In the genomic region with DNA sequence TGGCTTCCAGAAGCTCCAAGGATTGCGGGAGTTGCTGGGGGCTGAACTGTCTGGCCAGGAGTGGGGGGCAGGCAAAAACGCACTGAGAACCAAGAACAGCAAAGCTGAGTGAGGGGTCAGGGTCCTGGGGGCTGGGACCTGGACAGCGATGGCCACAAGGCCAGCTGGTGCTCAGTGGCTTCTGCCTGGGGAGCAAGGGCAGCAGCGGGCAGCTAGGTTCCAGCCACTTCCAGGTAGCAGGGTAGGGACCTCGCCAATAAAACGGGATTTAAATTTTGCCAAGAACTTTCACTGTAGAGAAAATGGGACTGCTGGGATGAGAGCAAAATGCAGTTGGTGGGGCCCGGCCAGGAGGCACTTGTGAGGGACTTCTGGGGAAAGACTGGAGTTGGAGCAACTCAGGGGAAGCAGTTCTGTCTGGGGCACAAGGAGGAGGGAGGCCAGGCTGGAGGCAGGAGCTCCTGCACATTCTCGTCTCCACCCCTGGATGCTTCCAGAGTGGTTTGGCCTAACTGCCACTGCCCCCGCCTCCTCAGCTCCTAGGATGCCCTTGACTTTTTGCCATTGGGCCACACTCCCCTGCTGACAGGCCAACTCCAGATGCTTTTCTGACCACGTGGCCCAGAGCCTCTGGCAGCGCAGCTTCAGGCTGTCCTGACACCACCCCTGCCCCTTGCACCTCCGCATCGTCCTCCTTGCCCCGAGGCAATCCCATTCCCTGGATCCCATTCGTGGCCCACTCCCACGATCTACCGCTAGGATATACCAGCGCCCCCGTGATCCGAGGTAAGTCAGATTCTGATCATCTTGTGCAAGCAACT, we compare ENCODE assay signal across 18 cellular contexts. TPM values are rescaled to one million over a fixed set of nuclear protein-coding genes. Genes with fewer than 3 reads are reported as not detected.
DNase-seq lines count a peak whose midpoint lies in the region; ATAC-seq, FAIRE-seq and TF ChIP-seq lines count a peak whose summit lies in the region.
"Had no signal": no experiment of that assay in that cellular context is flagged by ENCODE, and none has a peak within 500 bp of the region (broad histone marks: within the 10 kb centered on the region; RNA-seq: fewer than 3 reads in every experiment).

No MANE protein-coding gene starts in this region.

- no peak overlapping the region for H3K4me2 ChIP-seq in A549

- H3K36me3 Mint-ChIP-seq in endodermal cell (ENCODE audit: low read depth): peaks cover 17% of the 10 kb centered on the region

- H3K27me3 Mint-ChIP-seq in endodermal cell (ENCODE audit: insufficient read depth): no peaks in the 10 kb centered on the region
- H3K27me3 Mint-ChIP-seq: activated CD4-positive, alpha-beta T cell treated with anti-CD3 and anti-CD28 coated beads for 36 hours had no signal

- no peak overlapping the region for H3K4me3 Mint-ChIP-seq in endodermal cell
- H3K4me3 Mint-ChIP-seq: activated CD4-positive, alpha-beta T cell treated with anti-CD3 and anti-CD28 coated beads for 36 hours; activated naive CD4-positive, alpha-beta T cell treated with anti-CD3 and anti-CD28 coated beads for 36 hours had no signal

- CTCF ChIA-PET in A549 (lab: Yijun Ruan, JAX): interaction anchor here (1.3 kb wide), 1 partner anchor 29 kb away, joined by 4 read pairs; no protein-coding TSS in a partner anchor

- DNase-seq in A549 (ENCODE audit: low read depth in 1 of 2, low spot score in 1 of 2) (no peak), GM12892 (ENCODE audit: insufficient read length) (no peak), endodermal cell (peak; percentile 60), mesenteric fat pad (ENCODE audit: low spot score) (peak; percentile 79), NCI-H510A treated with DMSO at 0.1 percent for 48 hours (lab: John Stamatoyannopoulos, UW) (no peak), COR-L47 (lab: John Stamatoyannopoulos, UW) (no peak), left lobe of liver (ENCODE audit: low spot score) (no peak)
- no peak for DNase-seq in stimulated activated CD4-positive, alpha-beta T cell treated with anti-CD3 and anti-CD28 coated beads, Interleukin-4, amount 100 ng/mL, for 24 hours
- DNase-seq: activated CD4-positive, alpha-beta T cell treated with anti-CD3 and anti-CD28 coated beads for 36 hours; activated naive CD4-positive, alpha-beta T cell treated with anti-CD3 and anti-CD28 coated beads for 36 hours; body of pancreas; dermis blood vessel endothelial cell; MM.1S; NCI-H2029 treated with DMSO at 0.1 percent for 48 hours; NCI-H748 treated with DMSO at 0.1 percent for 48 hours; stimulated activated CD4-positive, alpha-beta T cell treated with anti-CD3 and anti-CD28 coated beads, Interleukin-12 subunit alpha, Interleukin-12 subunit beta, amount 100 ng/mL, for 4 hours; stomach had no signal

- TF ChIP-seq CTCF in A549 (IDR thresholded peaks at IDR 0.05): no peak
- TF ChIP-seq CTCF in endodermal cell (conservative IDR thresholded peaks at IDR 0.05): no peak

- WGBS in A549 (ENCODE audit: missing lambda C conversion rate): 88% methylated on average over 20 of the region's 20 CpGs
- 91 to 92% methylated on average over 8 to 20 of the region's 20 CpGs for WGBS in endodermal cell (ENCODE audit: insufficient coverage in 1 of 2, insufficient read length in 1 of 2), 2 experiments

- H3K27me3 ChIP-seq in endodermal cell (ENCODE audit: control insufficient read depth, insufficient read depth, low read length, poor library complexity, severe bottlenecking): no peaks in the 10 kb centered on the region
- H3K27me3 ChIP-seq: body of pancreas, stomach had no signal

- H3K36me3 ChIP-seq in endodermal cell (ENCODE audit: control insufficient read depth, insufficient read depth, low read length): peaks cover 4% of the 10 kb centered on the region

- H3K4me1 Mint-ChIP-seq in endodermal cell: no peaks in the 10 kb centered on the region
- H3K4me1 Mint-ChIP-seq: activated CD4-positive, alpha-beta T cell treated with anti-CD3 and anti-CD28 coated beads for 36 hours had no signal

- H3K27ac ChIP-seq in A549 (no peak overlapping the region), endodermal cell (ENCODE audit: low read depth, low read length) (no peak overlapping the region)
- H3K27ac ChIP-seq: body of pancreas, stomach had no signal

- FAIRE-seq in A549 (lab: Jason Lieb, UNC) (no peak), GM12892 (lab: Jason Lieb, UNC) (no peak)

- no peak overlapping the region for H3K9ac ChIP-seq in endodermal cell (ENCODE audit: extremely low read depth, low read length, poor library complexity, severe bottlenecking)

- H3K4me1 ChIP-seq in A549 (peaks cover 2% of the 10 kb centered on the region; the same call in 2 of the 3 replicates), endodermal cell (ENCODE audit: control insufficient read depth, insufficient read depth, low read length) (no peaks in the 10 kb centered on the region)

- ATAC-seq in A549 (peak; percentile 16 to 19; a peak in 3 of 6 replicates), left lobe of liver (no peak)
- ATAC-seq: activated CD4-positive, alpha-beta T cell treated with anti-CD3 and anti-CD28 coated beads for 36 hours; body of pancreas; esophagus mucosa had no signal

- TF ChIP-seq EP300 in A549 (IDR thresholded peaks at IDR 0.05): no peak

- H3K27ac Mint-ChIP-seq in endodermal cell: no peak overlapping the region
- H3K27ac Mint-ChIP-seq: activated CD4-positive, alpha-beta T cell treated with anti-CD3 and anti-CD28 coated beads for 36 hours; activated naive CD4-positive, alpha-beta T cell treated with anti-CD3 and anti-CD28 coated beads for 36 hours had no signal

- TF ChIP-seq POLR2A in A549 (IDR thresholded peaks at IDR 0.05; ENCODE audit: low read length): no peak
- TF ChIP-seq POLR2A in GM12892 (IDR thresholded peaks at IDR 0.05; ENCODE audit: low read depth, low read length): peak; percentile 56; the same call in 1 of the 2 replicates

- TF ChIP-seq RAD21 in A549 (conservative IDR thresholded peaks at IDR 0.05 in 1 of 2, IDR thresholded peaks at IDR 0.05 in 1 of 2): no peak

- POLR2A ChIA-PET in A549 (lab: Yijun Ruan, JAX): no interaction called here

- no peaks in the 10 kb centered on the region for H3K9me3 Mint-ChIP-seq in endodermal cell
- H3K9me3 Mint-ChIP-seq: activated naive CD4-positive, alpha-beta T cell treated with anti-CD3 and anti-CD28 coated beads for 36 hours had no signal

- no peaks in the 10 kb centered on the region for H3K9me3 ChIP-seq in A549
- H3K9me3 ChIP-seq in endodermal cell (ENCODE audit: control insufficient read depth, low read length): no peaks in the 10 kb centered on the region
- H3K9me3 ChIP-seq: body of pancreas, stomach had no signal

- H3K4me3 ChIP-seq in A549 (no peak overlapping the region), endodermal cell (ENCODE audit: low read length) (no peak overlapping the region)
- H3K4me3 ChIP-seq: body of pancreas, stomach had no signal

TF ChIP-seq in A549, 52 proteins besides CTCF, POLR2A, EP300 and RAD21 (continues in another document):
- no peak for TF ChIP-seq CEBPB (IDR thresholded peaks at IDR 0.05)
- no peak for TF ChIP-seq ZNF302 (CRISPR knock-in tag; IDR thresholded peaks at IDR 0.05)
- no peak for TF ChIP-seq ZSCAN20 (CRISPR knock-in tag; IDR thresholded peaks at IDR 0.05)
- TF ChIP-seq MAZ (IDR thresholded peaks at IDR 0.05; ENCODE audit: borderline replicate concordance, low read depth, low read length): no peak
- TF ChIP-seq, protein P1, sequence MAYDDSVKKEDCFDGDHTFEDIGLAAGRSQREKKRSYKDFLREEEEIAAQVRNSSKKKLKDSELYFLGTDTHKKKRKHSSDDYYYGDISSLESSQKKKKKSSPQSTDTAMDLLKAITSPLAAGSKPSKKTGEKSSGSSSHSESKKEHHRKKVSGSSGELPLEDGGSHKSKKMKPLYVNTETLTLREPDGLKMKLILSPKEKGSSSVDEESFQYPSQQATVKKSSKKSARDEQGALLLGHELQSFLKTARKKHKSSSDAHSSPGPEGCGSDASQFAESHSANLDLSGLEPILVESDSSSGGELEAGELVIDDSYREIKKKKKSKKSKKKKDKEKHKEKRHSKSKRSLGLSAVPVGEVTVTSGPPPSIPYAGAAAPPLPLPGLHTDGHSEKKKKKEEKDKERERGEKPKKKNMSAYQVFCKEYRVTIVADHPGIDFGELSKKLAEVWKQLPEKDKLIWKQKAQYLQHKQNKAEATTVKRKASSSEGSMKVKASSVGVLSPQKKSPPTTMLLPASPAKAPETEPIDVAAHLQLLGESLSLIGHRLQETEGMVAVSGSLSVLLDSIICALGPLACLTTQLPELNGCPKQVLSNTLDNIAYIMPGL (CRISPR knock-in tag; IDR thresholded peaks at IDR 0.05; ENCODE audit: borderline replicate concordance): no peak
- no peak for TF ChIP-seq FOSL2 (IDR thresholded peaks at IDR 0.05)
- no peak for TF ChIP-seq FOSL2 (CRISPR knock-in tag; IDR thresholded peaks at IDR 0.05)

RNA-seq across cellular contexts. Expression of a gene that starts 5.5 kb away (rescaled TPM):
- polyA plus RNA-seq in A549 (2011; rRNA removed): 11.7 and 12.5 TPM in 2 replicates
- polyA plus RNA-seq in A549 (2012; cell fraction: cytosol; rRNA removed): 25.0 and 30.1 TPM in 2 replicates
- polyA plus RNA-seq in A549 (2012; cell fraction: nucleus; rRNA removed): 81.0 and 92.7 TPM in 2 replicates
- polyA plus RNA-seq in A549 (2017; fragmentation: RNase III; extraction: RNeasy Plus Mini Kit Qiagen cat#74134 plus additional on column Dnase treatment): 9.9 to 11.8 TPM (median 11.1 TPM) in 3 replicates
- 3.5 and 6.1 TPM in 2 replicates for polyA minus RNA-seq in A549 (2011; rRNA and poly(A)+ RNA removed)
- 42.7 TPM for polyA plus RNA-seq in GM12892 (2012; ENCODE audit: missing spikeins)
- 10 to 100 TPM; 17.3 to 29.9 TPM for total RNA-seq in endodermal cell
- 42.5 TPM for polyA plus RNA-seq in endodermal cell (2013, experiment 1 of 2)
- polyA plus RNA-seq in endodermal cell (2013, experiment 2 of 2): 46.0 TPM
- 0.96 TPM for total RNA-seq in mesenteric fat pad
- 0.30 TPM for total RNA-seq in left lobe of liver

RNA-seq across cellular contexts. Expression of a gene that starts 30.0 kb away (rescaled TPM):
- polyA plus RNA-seq in A549 (2011; rRNA removed) (58.1 and 69.2 TPM in 2 replicates), A549 (2017; fragmentation: RNase III; extraction: RNeasy Plus Mini Kit Qiagen cat#74134 plus additional on column Dnase treatment) (118 to 129 TPM (median 119 TPM) in 3 replicates)
- 320 and 378 TPM in 2 replicates for polyA plus RNA-seq in A549 (2012; cell fraction: cytosol; rRNA removed)
- polyA plus RNA-seq in A549 (2012; cell fraction: nucleus; rRNA removed): 233 and 288 TPM in 2 replicates
- 10.9 and 15.9 TPM in 2 replicates for polyA minus RNA-seq in A549 (2011; rRNA and poly(A)+ RNA removed)
- 32.4 TPM for polyA plus RNA-seq in GM12892 (2012; ENCODE audit: missing spikeins)
- total RNA-seq in endodermal cell (100 to 1,000 TPM; 133 to 144 TPM), mesenteric fat pad (37.3 TPM), left lobe of liver (60.2 TPM)
- polyA plus RNA-seq in endodermal cell (2013, experiment 1 of 2): 105 TPM
- 98.1 TPM for polyA plus RNA-seq in endodermal cell (2013, experiment 2 of 2)

RNA-seq across cellular contexts. Expression of a gene that starts 46.3 kb away (rescaled TPM):
- polyA plus RNA-seq in A549 (2011; rRNA removed) (not detected in 2 replicates), A549 (2017; fragmentation: RNase III; extraction: RNeasy Plus Mini Kit Qiagen cat#74134 plus additional on column Dnase treatment) (not detected in 3 replicates)
- not detected in 2 replicates for polyA plus RNA-seq in A549 (2012; cell fraction: cytosol; rRNA removed)
- polyA plus RNA-seq in A549 (2012; cell fraction: nucleus; rRNA removed): not detected in 2 replicates
- polyA minus RNA-seq in A549 (2011; rRNA and poly(A)+ RNA removed): not detected in 2 replicates
- polyA plus RNA-seq in GM12892 (2012; ENCODE audit: missing spikeins): 0.74 TPM
- total RNA-seq in endodermal cell (not detected), mesenteric fat pad (not detected), left lobe of liver (0.15 TPM)
- not detected for polyA plus RNA-seq in endodermal cell (2013, experiment 1 of 2)
- not detected for polyA plus RNA-seq in endodermal cell (2013, experiment 2 of 2)
- total RNA-seq: activated CD4-positive, alpha-beta T cell treated with anti-CD3 and anti-CD28 coated beads for 36 hours; activated naive CD4-positive, alpha-beta T cell treated with anti-CD3 and anti-CD28 coated beads for 36 hours; body of pancreas; dermis blood vessel endothelial cell; esophagus mucosa; stomach had no signal

Comparison
In these comparisons a context has a peak if more than half of its experiments do, and no peak if none do; other contexts are left out.
1. DNase-seq: peak in endodermal cell (single experiment) and mesenteric fat pad (single experiment); none in A549 (0 of 2), GM12892 (single experiment), NCI-H510A treated with DMSO at 0.1 percent for 48 hours (single experiment), COR-L47 (single experiment), stimulated activated CD4-positive, alpha-beta T cell treated with anti-CD3 and anti-CD28 coated beads, Interleukin-4, amount 100 ng/mL, for 24 hours (single experiment) and left lobe of liver (single experiment).